ENCODE assay signal across 8 cellular contexts in genomic region chr13:75537401-75538365, GRCh38. TPM values are rescaled to one million over a fixed set of nuclear protein-coding genes. Genes with fewer than 3 reads are reported as not detected.
DNase-seq lines count a peak whose midpoint lies in the region; ATAC-seq and TF ChIP-seq lines count a peak whose summit lies in the region.

Gene COMMD6, minus strand, starts transcription at chr13:75537841. Its CDS starts 36 bp downstream, at chr13:75537805.

- ATAC-seq in GM21825 (IDR thresholded peaks at IDR 0.05; ENCODE audit: unreplicated experiment) (peak; percentile 97), natural killer cell (peak; percentile 94 to 95 (median 94))
- peak; percentile 93 for ATAC-seq in stimulated activated naive CD8-positive, alpha-beta T cell treated with anti-CD3 and anti-CD28 coated beads, Interleukin-15, Interleukin-2, amounts not matched to agents 100 U/mL and 50 U/mL, for 24 hours

- peak; percentile 30 for TF ChIP-seq CTCF in natural killer cell (IDR thresholded peaks at IDR 0.05)

- H3K36me3 Mint-ChIP-seq in natural killer cell: no peaks in the 10 kb centered on the region

- peaks cover 42 to 43% of the 10 kb centered on the region in 2 donors for H3K4me1 Mint-ChIP-seq in natural killer cell

- no peaks in the 10 kb centered on the region for H3K9me3 ChIP-seq in KOPT-K1 (ENCODE audit: insufficient read depth, low read length, poor library complexity, severe bottlenecking)

- H3K27ac Mint-ChIP-seq in natural killer cell: peak within 1 kb of the TSS; percentile 90 to 99

- peak; percentile 97 for DNase-seq in ELF-1 (ENCODE audit: low read depth, low spot score)
- DNase-seq in RPMI8226: peak; percentile 81
- peak; percentile 62 for DNase-seq in activated T-helper 9 cell treated with anti-CD3 and anti-CD28 coated beads, Interleukin-2, amount 50 U/mL, for 16 hours (ENCODE audit: low read depth)
- peak; percentile 79 for DNase-seq in fibroblast of peridontal ligament (ENCODE audit: extremely low read depth)
- DNase-seq in natural killer cell: peak; percentile 68
- DNase-seq in stimulated activated naive CD8-positive, alpha-beta T cell treated with anti-CD3 and anti-CD28 coated beads, Interleukin-15, Interleukin-2, amounts not matched to agents 100 U/mL and 50 U/mL, for 24 hours: peak; percentile 76

- peak within 1 kb of the TSS; percentile 65 for H3K27ac ChIP-seq in KOPT-K1 (ENCODE audit: low read depth, low read length, poor library complexity, severe bottlenecking)

- H3K9me3 Mint-ChIP-seq in natural killer cell: no peaks in the 10 kb centered on the region

- intact Hi-C loops in natural killer cell (cut with micrococcal nuclease): loop anchor here (1.0 to 5.0 kb wide), 2 partner anchors 12 to 170 kb away; partner anchors contain the start of gene UCHL3

- H3K27me3 Mint-ChIP-seq in natural killer cell (ENCODE audit: low read depth in 2 of 2): peaks cover 0 to 2% of the 10 kb centered on the region in 2 donors

- peaks cover 22% of the 10 kb centered on the region for H3K36me3 ChIP-seq in KOPT-K1 (ENCODE audit: insufficient read depth, low read length)

- H3K4me3 Mint-ChIP-seq in natural killer cell: peak within 1 kb of the TSS; percentile 100

RNA-seq across cellular contexts. Expression of gene COMMD6, which starts in this region (rescaled TPM):
- 100 to 1,000 TPM; 111 to 149 (median 118) TPM for total RNA-seq in natural killer cell

Comparison
In these comparisons a context has a peak if more than half of its experiments do, and no peak if none do; other contexts are left out.
1. Peak in every context shown above with its lines: DNase-seq, ATAC-seq and H3K27ac ChIP-seq.